Comparison of ENCODE assay signal across 16 cellular contexts in genomic region chr3:71341721-71342120, GRCh38.
DNase-seq lines count a peak whose midpoint lies in the region; ATAC-seq and TF ChIP-seq lines count a peak whose summit lies in the region.
"Had no signal": no experiment of that assay in that cellular context is flagged by ENCODE, and none has a peak within 500 bp of the region (broad histone marks: within the 10 kb centered on the region; RNA-seq: fewer than 3 reads in every experiment).

No MANE protein-coding gene starts in this region.

- no peak for TF ChIP-seq EP300 in gastroesophageal sphincter (IDR thresholded peaks at IDR 0.05)

- TF ChIP-seq CTCF in fibroblast of mammary gland (conservative IDR thresholded peaks at IDR 0.05; ENCODE audit: control insufficient read depth, insufficient read depth, low read depth, low read length) (no peak), retinal pigment epithelial cell (conservative IDR thresholded peaks at IDR 0.05; ENCODE audit: low read depth, low read length) (no peak), Peyer's patch (IDR thresholded peaks at IDR 0.05) (no peak), gastroesophageal sphincter (IDR thresholded peaks at IDR 0.05) (no peak)

- DNase-seq in ELR (ENCODE audit: low read depth) (peak; percentile 65), fibroblast of mammary gland (ENCODE audit: low read depth) (peak; percentile 83), retinal pigment epithelial cell (ENCODE audit: low read depth) (peak; percentile 26), Peyer's patch (no peak), DMS53 (lab: John Stamatoyannopoulos, UW) (no peak)
- no peak for DNase-seq in stimulated activated CD4-positive, alpha-beta T cell treated with anti-CD3 and anti-CD28 coated beads, Interleukin-4, amount 100 ng/mL, for 1 hour
- DNase-seq: activated CD4-positive, alpha-beta T cell treated with anti-CD3 and anti-CD28 coated beads for 36 hours; activated T-cell treated with anti-CD3 and anti-CD28 coated beads, Interleukin-2, amount 50 U/mL, for 1 hour; CD8-positive, alpha-beta memory T cell; heart right ventricle; left lung; NCI-H1092 treated with DMSO at 0.1 percent for 48 hours; NCI-H446; T-cell had no signal

- TF ChIP-seq POLR2A in Peyer's patch (IDR thresholded peaks at IDR 0.05) (no peak), gastroesophageal sphincter (IDR thresholded peaks at IDR 0.05) (no peak)

- H3K9me3 ChIP-seq in Peyer's patch (no peaks in the 10 kb centered on the region), gastroesophageal sphincter (no peaks in the 10 kb centered on the region)
- H3K9me3 ChIP-seq: left lung had no signal

- H3K27ac ChIP-seq in Peyer's patch (no peak overlapping the region), gastroesophageal sphincter (no peak overlapping the region)
- H3K27ac ChIP-seq: heart right ventricle, left lung had no signal

- ATAC-seq in SK-N-SH treated with all-trans-retinoic acid at 6 μM for 48 hours, result peak; percentile 81
- no peak for ATAC-seq in gastroesophageal sphincter
- ATAC-seq: activated CD4-positive, alpha-beta T cell treated with anti-CD3 and anti-CD28 coated beads for 36 hours; heart right ventricle; left lung; T-cell had no signal

- H3K36me3 ChIP-seq in Peyer's patch (no peaks in the 10 kb centered on the region), gastroesophageal sphincter (peaks cover 0 to 8% of the 10 kb centered on the region in 2 donors)
- H3K36me3 ChIP-seq: left lung had no signal

- H3K4me3 ChIP-seq in fibroblast of mammary gland (ENCODE audit: control insufficient read depth, low read depth, low read length) (no peak overlapping the region), retinal pigment epithelial cell (ENCODE audit: low read length) (no peak overlapping the region), Peyer's patch (no peak overlapping the region), gastroesophageal sphincter (no peak overlapping the region)
- H3K4me3 ChIP-seq: heart right ventricle, left lung had no signal

- H3K4me1 ChIP-seq in Peyer's patch, result no peaks in the 10 kb centered on the region
- H3K4me1 ChIP-seq in gastroesophageal sphincter, result peaks cover 0 to 5% (median 0%) of the 10 kb centered on the region in 3 donors
- H3K4me1 ChIP-seq: left lung had no signal

- no peaks in the 10 kb centered on the region for H3K27me3 ChIP-seq in Peyer's patch
- H3K27me3 ChIP-seq in gastroesophageal sphincter, result no peaks in the 10 kb centered on the region
- H3K27me3 ChIP-seq: heart right ventricle, left lung had no signal

- 65 to 73% methylated on average over 4 of the region's 4 CpGs for WGBS in gastroesophageal sphincter (ENCODE audit: low coverage in 1 of 2), 2 donors

TF ChIP-seq in SK-N-SH treated with all-trans-retinoic acid at 6 μM for 48 hours, 23 proteins besides CTCF, POLR2A, EP300 and RAD21:
- TF ChIP-seq ISL1 (CRISPR knock-in tag; IDR thresholded peaks at IDR 0.05) (peak; percentile 21; the same call in 1 of the 2 replicates), ZNF565 (CRISPR knock-in tag; conservative IDR thresholded peaks at IDR 0.05; ENCODE audit: low read depth) (no peak), CREB5 (CRISPR knock-in tag; IDR thresholded peaks at IDR 0.05; ENCODE audit: low read depth) (no peak), ZNF70 (CRISPR knock-in tag; IDR thresholded peaks at IDR 0.05) (no peak), POU6F1 (CRISPR knock-in tag; IDR thresholded peaks at IDR 0.05; ENCODE audit: borderline replicate concordance, low read depth) (no peak), TSHZ2 (CRISPR knock-in tag; IDR thresholded peaks at IDR 0.05) (no peak), GLIS3 (CRISPR knock-in tag; IDR thresholded peaks at IDR 0.05) (no peak), SNAI2 (CRISPR knock-in tag; IDR thresholded peaks at IDR 0.05) (no peak)

Comparison
In these comparisons a context has a peak if more than half of its experiments do, and no peak if none do; other contexts are left out.
1. DNase-seq: peak in ELR (single experiment), fibroblast of mammary gland (single experiment) and retinal pigment epithelial cell (single experiment); none in Peyer's patch (0 of 3), DMS53 (single experiment) and stimulated activated CD4-positive, alpha-beta T cell treated with anti-CD3 and anti-CD28 coated beads, Interleukin-4, amount 100 ng/mL, for 1 hour (single experiment).